ENCODE assay signal across 27 cellular contexts in the genomic region with DNA sequence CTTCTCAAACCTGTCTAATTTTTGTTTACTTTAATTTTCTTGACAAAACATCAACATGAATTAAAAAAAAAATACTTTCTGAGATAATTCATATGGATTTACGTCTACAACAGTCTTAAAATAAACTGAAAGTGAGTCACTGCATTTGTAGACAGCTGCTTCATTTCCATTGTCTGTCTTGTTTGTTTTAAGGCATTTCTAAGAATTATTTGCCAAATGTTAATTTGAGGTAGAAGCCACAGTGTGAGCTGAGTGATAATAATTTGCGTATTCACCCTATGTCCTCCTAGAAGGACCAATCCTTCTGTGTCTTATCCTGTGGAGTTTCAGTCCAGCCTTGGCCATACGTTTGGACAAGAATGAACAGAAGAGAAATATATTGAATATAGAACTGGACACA.
"Had no signal": no experiment of that assay in that cellular context is flagged by ENCODE, and none has a peak within 500 bp of the region (broad histone marks: within the 10 kb centered on the region; RNA-seq: fewer than 3 reads in every experiment).

No MANE protein-coding gene starts in this region.

- H3K27ac ChIP-seq: ascending aorta, colonic mucosa, epithelial cell of prostate, gastrocnemius medialis, hepatocyte, thyroid gland, upper lobe of left lung, VCaP had no signal

- H2AFZ ChIP-seq: hepatocyte had no signal

- H3K36me3 ChIP-seq: ascending aorta, colonic mucosa, gastrocnemius medialis, thyroid gland, upper lobe of left lung had no signal

- H3K9me3 ChIP-seq: ascending aorta, colonic mucosa, gastrocnemius medialis, thyroid gland, upper lobe of left lung had no signal

- H3K27me3 ChIP-seq: ascending aorta, colonic mucosa, gastrocnemius medialis, hepatocyte, thyroid gland, upper lobe of left lung had no signal

- H3K4me2 ChIP-seq: hepatocyte had no signal

- H3K4me3 ChIP-seq: ascending aorta, colonic mucosa, gastrocnemius medialis, hepatocyte, thyroid gland, upper lobe of left lung had no signal

- H3K4me1 ChIP-seq: ascending aorta, colonic mucosa, thyroid gland, upper lobe of left lung had no signal

- DNase-seq: activated CD4-positive, alpha-beta T cell treated with anti-CD3 and anti-CD28 coated beads for 48 hours; activated CD4-positive, alpha-beta T cell treated with anti-CD3 and anti-CD28 coated beads, Interleukin-2, amount 50 U/mL, for 48 hours; activated CD8-positive, alpha-beta memory T cell treated with anti-CD3 and anti-CD28 coated beads for 24 hours; activated effector memory CD4-positive, alpha-beta T cell treated with Interleukin-2 at 50 U/mL for 16 hours; activated naive CD4-positive, alpha-beta T cell treated with anti-CD3 and anti-CD28 coated beads for 36 hours; activated naive CD8-positive, alpha-beta T cell treated with anti-CD3 and anti-CD28 coated beads, Interleukin-2, amount 10 ng/mL, durations not matched to agents 7 days and 5 days; colonic mucosa; effector CD8-positive, alpha-beta T cell; gastrocnemius medialis; islet precursor cell; left cardiac atrium; left ventricle myocardium superior; retina; small intestine; stimulated activated CD4-positive, alpha-beta T cell treated with anti-CD3 and anti-CD28 coated beads, Interleukin-1b, Interleukin-23, amount 100 ng/mL, for 48 hours; stimulated activated CD4-positive, alpha-beta T cell treated with anti-CD3 and anti-CD28 coated beads, Interleukin-4, amount 100 ng/mL, for 4 hours; stimulated activated CD8-positive, alpha-beta memory T cell treated with anti-CD3 and anti-CD28 coated beads, Interleukin-4, amount 100 ng/mL, for 48 hours; stimulated activated naive CD8-positive, alpha-beta T cell treated with anti-CD3 and anti-CD28 coated beads, Interleukin-15, amount 100 ng/mL, for 72 hours; T-helper 1 cell; thyroid gland; upper lobe of left lung had no signal

- ATAC-seq: gastrocnemius medialis; left cardiac atrium; left ventricle myocardium superior; sciatic nerve; stimulated activated memory B cell treated with anti-CD40 and anti-IgM and Interleukin-4, amounts not matched to agents 10 μg/mL and 1 μg/mL and 100 μg/mL, for 72 hours; stimulated activated naive CD8-positive, alpha-beta T cell treated with anti-CD3 and anti-CD28 coated beads, Interleukin-15, amount 100 ng/mL, for 72 hours had no signal

- H3K79me2 ChIP-seq: hepatocyte had no signal
